Comparison of ENCODE assay signal across 8 cellular contexts in the genomic region with DNA sequence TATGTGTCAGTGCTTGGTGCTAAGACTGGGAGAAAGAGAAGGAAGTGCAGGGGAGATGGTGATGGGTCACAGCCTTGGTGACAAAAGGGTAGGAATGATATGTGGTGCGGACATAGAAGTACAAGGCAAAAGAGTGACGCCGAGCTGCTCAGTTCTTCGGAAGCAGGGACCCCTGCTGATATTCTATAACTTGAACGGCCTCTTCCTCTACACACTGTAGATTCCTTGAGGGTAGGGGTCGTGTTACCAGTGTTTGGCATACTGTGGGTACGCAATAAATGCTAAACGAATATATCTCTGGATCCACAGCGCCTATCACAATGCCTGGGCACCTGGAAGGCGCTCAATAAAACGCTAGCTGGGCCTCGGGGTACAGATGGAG. TPM values are rescaled to one million over a fixed set of nuclear protein-coding genes. Genes with fewer than 3 reads are reported as not detected.
DNase-seq lines count a peak whose midpoint lies in the region; ATAC-seq and TF ChIP-seq lines count a peak whose summit lies in the region.

No MANE protein-coding gene starts in this region.

- H3K36me3 ChIP-seq in brain microvascular endothelial cell (replicated peaks), result no peaks in the 10 kb centered on the region
- H3K36me3 ChIP-seq in lung (ENCODE audit: control insufficient read depth in 2 of 2, insufficient read depth in 2 of 2, low read length in 2 of 2), result no peaks in the 10 kb centered on the region

- TF ChIP-seq CTCF in 22Rv1 (IDR thresholded peaks at IDR 0.05), result no peak
- no peak for TF ChIP-seq CTCF in brain microvascular endothelial cell (IDR thresholded peaks at IDR 0.05; ENCODE audit: low read depth, low read length, missing control alignments)
- TF ChIP-seq CTCF in lung (IDR thresholded peaks at IDR 0.05; ENCODE audit: control extremely low read depth, extremely low read depth), result no peak

- 0 to 1% methylated on average over 12 of the region's 12 CpGs for WGBS in lung, 2 donors

- peaks cover 2 to 17% of the 10 kb centered on the region in 2 donors for H3K4me1 ChIP-seq in lung (ENCODE audit: control insufficient read depth in 2 of 2, insufficient read depth in 2 of 2, low read length in 2 of 2)

- DNase-seq in HEK293T (ENCODE audit: extremely low spot score), result peak; percentile 32
- DNase-seq in brain microvascular endothelial cell, result no peak
- no peak for DNase-seq in lung (ENCODE audit: low spot score)
- no peak for DNase-seq in effector CD8-positive, alpha-beta T cell (lab: John Stamatoyannopoulos, UW)
- no peak for DNase-seq in NCI-H1694 (lab: John Stamatoyannopoulos, UW)

- in situ Hi-C loops in brain microvascular endothelial cell (cut with HindIII; ENCODE audit: low pct_ligation_motif_present, low sequenced_read_pairs), result no loop called here

- H3K27ac ChIP-seq in 22Rv1, result peak overlapping the region; percentile 64
- H3K27ac ChIP-seq in brain microvascular endothelial cell, result peak overlapping the region; percentile 72
- peak overlapping the region; percentile 80 to 93 for H3K27ac ChIP-seq in lung (ENCODE audit: low read depth in 1 of 2, low read length in 1 of 2)

- POLR2A ChIA-PET in HEK293T (lab: Yijun Ruan, JAX), result interaction anchor here (0.5 to 2.0 kb wide), 7 partner anchors 17 to 190 kb away, joined by 3 to 23 read pairs (median 4); a partner anchor contains a TSS

- H3K4me3 ChIP-seq in brain microvascular endothelial cell (ENCODE audit: low read depth, low read length) (peak overlapping the region; percentile 92), lung (peak overlapping the region; percentile 96)

- CTCF ChIA-PET in HEK293T (lab: Yijun Ruan, JAX), result no interaction called here

- H3K9me3 ChIP-seq in lung (ENCODE audit: control insufficient read depth in 2 of 2, insufficient read depth in 1 of 2, low read length in 1 of 2), result no peaks in the 10 kb centered on the region

- no peak for ATAC-seq in lung (ENCODE audit: insufficient read depth, low FRiP score)
- ATAC-seq in GM18870 (IDR thresholded peaks at IDR 0.05; ENCODE audit: unreplicated experiment), result no peak
- no peak for ATAC-seq in GM18502 (IDR thresholded peaks at IDR 0.05; ENCODE audit: poor library complexity, unreplicated experiment)

- no peaks in the 10 kb centered on the region for H3K27me3 ChIP-seq in brain microvascular endothelial cell (replicated peaks)
- no peaks in the 10 kb centered on the region for H3K27me3 ChIP-seq in lung (ENCODE audit: control insufficient read depth, insufficient read depth)

TF ChIP-seq in HEK293T, 16 proteins besides CTCF, POLR2A, EP300 and RAD21:
- TF ChIP-seq ELF4 (IDR thresholded peaks at IDR 0.05), result no peak
- no peak for TF ChIP-seq SP1 (IDR thresholded peaks at IDR 0.05)
- no peak for TF ChIP-seq HDGF (IDR thresholded peaks at IDR 0.05; ENCODE audit: borderline replicate concordance)
- TF ChIP-seq CTBP1 (IDR thresholded peaks at IDR 0.05; ENCODE audit: borderline replicate concordance), result no peak
- no peak for TF ChIP-seq SUZ12 (IDR thresholded peaks at IDR 0.05)
TF ChIP-seq in HEK293T: peak in this region for 0.

RNA-seq across cellular contexts. Expression of a gene that starts 0.5 kb away (rescaled TPM):
- total RNA-seq in lung, result 10 to 100 TPM; 13.0 to 19.1 TPM
- polyA plus RNA-seq in lung, result 1 to 10 TPM; 3.4 to 5.4 TPM

RNA-seq across cellular contexts. Expression of a gene that starts 16.9 kb away (rescaled TPM):
- 10 to 100 TPM; 37.4 to 37.6 TPM for total RNA-seq in lung
- polyA plus RNA-seq in lung, result 10 to 100 TPM; 22.8 to 23.6 TPM
